ENCODE assay signal across 12 cellular contexts in the genomic region with DNA sequence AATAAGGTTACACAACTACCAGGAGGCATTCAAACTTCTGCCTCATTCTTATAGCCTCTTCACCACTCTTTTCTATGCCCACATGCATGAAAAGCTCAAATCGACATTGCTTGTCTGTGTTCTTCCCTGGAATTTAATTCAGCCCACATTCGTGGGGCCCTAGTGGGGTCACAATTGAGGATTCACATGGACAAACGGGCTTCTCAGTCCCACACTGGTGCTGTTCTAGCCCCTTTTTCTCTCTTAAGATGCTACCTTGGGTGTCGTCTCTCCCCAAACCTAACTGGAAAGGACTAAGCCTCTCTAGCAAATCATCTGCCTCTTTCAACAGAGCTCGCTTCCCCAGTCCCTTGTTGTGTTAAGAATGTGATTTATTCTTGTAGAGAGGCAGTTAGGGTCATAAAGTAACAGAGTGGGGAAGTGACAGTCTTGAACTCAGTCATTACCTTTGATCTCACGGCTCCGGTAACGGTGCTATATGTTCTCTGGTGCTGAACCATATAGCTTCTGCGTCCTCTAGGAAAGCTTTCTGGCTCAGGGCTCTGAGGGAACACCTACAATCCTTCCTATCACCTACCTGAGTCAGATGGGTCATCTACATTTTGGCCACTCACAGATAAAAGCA. TPM values are rescaled to one million over a fixed set of nuclear protein-coding genes. Genes with fewer than 3 reads are reported as not detected.
A peak's percentile ranks its signal among the peaks of the same experiment; 100 is the strongest.
DNase-seq lines count a peak whose midpoint lies in the region; ATAC-seq and TF ChIP-seq lines count a peak whose summit lies in the region.
"Had no signal": no experiment of that assay in that cellular context is flagged by ENCODE, and none has a peak within 500 bp of the region (broad histone marks: within the 10 kb centered on the region; RNA-seq: fewer than 3 reads in every experiment).

No MANE protein-coding gene starts in this region.

- H3K9me2 ChIP-seq in hepatocyte (replicated peaks; ENCODE audit: insufficient read depth), result no peaks in the 10 kb centered on the region

- peak overlapping the region; percentile 10 for H3K4me3 Mint-ChIP-seq in Caco-2 (ENCODE audit: unreplicated experiment)

- intact Hi-C loops in Caco-2 (cut with micrococcal nuclease; ENCODE audit: unreplicated experiment), result loop anchor here (1.0 to 10.0 kb wide), 3 partner anchors 58 to 796 kb away; no protein-coding TSS in a partner anchor
- intact Hi-C loops in sigmoid colon (cut with DNase I), result loop anchor here (10.0 kb wide), 1 partner anchor 244 kb away; no protein-coding TSS in a partner anchor
- intact Hi-C loops in left lung (cut with DNase I), result no loop called here

- H3K9me3 ChIP-seq in Caco-2 (no peaks in the 10 kb centered on the region), hepatocyte (ENCODE audit: low read depth) (no peaks in the 10 kb centered on the region), sigmoid colon (no peaks in the 10 kb centered on the region), left lung (no peaks in the 10 kb centered on the region)
- H3K9me3 ChIP-seq: MG63 had no signal

- ATAC-seq in left lung (no peak), HG02938 (IDR thresholded peaks at IDR 0.05; ENCODE audit: unreplicated experiment) (no peak)

- CTCF ChIA-PET in Caco-2 (lab: Charles Lee), result interaction anchor here (0.9 kb wide), 1 partner anchor 419 kb away, joined by 3 read pairs; no protein-coding TSS in a partner anchor

- peaks cover 49% of the 10 kb centered on the region for H3K4me1 Mint-ChIP-seq in Caco-2 (ENCODE audit: low read depth, unreplicated experiment)

- H3K36me3 ChIP-seq in Caco-2 (ENCODE audit: control insufficient read depth, insufficient read depth, low read length) (no peaks in the 10 kb centered on the region; the same call in none of the 2 replicates), hepatocyte (replicated peaks; ENCODE audit: insufficient read depth, low read depth) (no peaks in the 10 kb centered on the region), sigmoid colon (no peaks in the 10 kb centered on the region), left lung (peaks cover 0 to 3% of the 10 kb centered on the region in 2 donors)
- H3K36me3 ChIP-seq: MG63 had no signal

- H3K27ac ChIP-seq in hepatocyte, result peak overlapping the region; percentile 32
- peak overlapping the region; percentile 95 to 99 (median 98) for H3K27ac ChIP-seq in sigmoid colon
- H3K27ac ChIP-seq in left lung, result no peak overlapping the region
- H3K27ac ChIP-seq: BLaER1 treated with 17β-estradiol and CSF1 and Interleukin-3, amounts not matched to agents 10 nM and 100 nM had no signal

- H3K27me3 ChIP-seq in Caco-2 (replicated peaks; ENCODE audit: control insufficient read depth, insufficient read depth, low read length), result no peaks in the 10 kb centered on the region
- no peaks in the 10 kb centered on the region for H3K27me3 ChIP-seq in hepatocyte
- no peaks in the 10 kb centered on the region for H3K27me3 ChIP-seq in sigmoid colon
- H3K27me3 ChIP-seq in left lung, result no peaks in the 10 kb centered on the region
- H3K27me3 ChIP-seq: BLaER1 treated with 17β-estradiol and CSF1 and Interleukin-3, amounts not matched to agents 10 nM and 100 nM; MG63 had no signal

- peaks cover 55% of the 10 kb centered on the region for H3K4me1 ChIP-seq in Caco-2
- H3K4me1 ChIP-seq in hepatocyte (ENCODE audit: insufficient read depth), result peaks cover 42% of the 10 kb centered on the region
- H3K4me1 ChIP-seq in sigmoid colon, result peaks cover 0 to 83% (median 79%) of the 10 kb centered on the region in 4 donors
- peaks cover 6 to 65% of the 10 kb centered on the region in 2 donors for H3K4me1 ChIP-seq in left lung

- DNase-seq in Caco-2, result no peak
- peak; percentile 90 for DNase-seq in NOMO-1 treated with DMSO at 0.1 percent for 48 hours (lab: John Stamatoyannopoulos, UW; ENCODE audit: unreplicated experiment)
- no peak for DNase-seq in hepatocyte (ENCODE audit: low spot score)
- no peak for DNase-seq in sigmoid colon
- no peak for DNase-seq in A172 (ENCODE audit: low spot score)
- DNase-seq in left lung, result no peak
- DNase-seq in DMS153 treated with DMSO at 0.1 percent for 48 hours (lab: John Stamatoyannopoulos, UW; ENCODE audit: unreplicated experiment), result no peak
- DNase-seq: dermis blood vessel endothelial cell; MG63; stimulated activated CD4-positive, alpha-beta T cell treated with anti-CD3 and anti-CD28 coated beads, Interleukin-4, amount 100 ng/mL, for 24 hours had no signal

- H4K20me1 ChIP-seq in hepatocyte (ENCODE audit: insufficient read depth, poor library complexity, severe bottlenecking), result peaks cover 24% of the 10 kb centered on the region

- WGBS in hepatocyte (ENCODE audit: low lambda C conversion rate, missing lambda C conversion rate), result 60% methylated on average over 9 of the region's 9 CpGs
- 17 to 52% methylated on average over 9 of the region's 9 CpGs for WGBS in sigmoid colon, 2 donors

- peak overlapping the region; percentile 66 for H3K27ac Mint-ChIP-seq in Caco-2 (ENCODE audit: unreplicated experiment)

- POLR2A ChIA-PET in Caco-2 (lab: Charles Lee), result interaction anchor here (1.2 kb wide), 1 partner anchor 414 kb away, joined by 6 read pairs; a partner anchor contains a TSS

- no peak overlapping the region for H2AFZ ChIP-seq in hepatocyte

- H3K4me2 ChIP-seq in hepatocyte, result peak overlapping the region; percentile 82

- no TSS peak for BruUV-seq in Caco-2 (replicated peaks; lab: Mats Ljungman, UMichigan)

- no peak for TF ChIP-seq CTCF in Caco-2 (IDR thresholded peaks at IDR 0.05; ENCODE audit: insufficient read depth in 1 of 2, low read depth in 1 of 2, low read length in 1 of 2, severe bottlenecking in 1 of 2, unreplicated experiment in 1 of 2)
- TF ChIP-seq CTCF in hepatocyte (IDR thresholded peaks at IDR 0.05; ENCODE audit: poor library complexity), result no peak
- no peak for TF ChIP-seq CTCF in sigmoid colon (IDR thresholded peaks at IDR 0.05)
- no peak for TF ChIP-seq CTCF in left lung (IDR thresholded peaks at IDR 0.05)

- peaks cover 25% of the 10 kb centered on the region for H3K36me3 Mint-ChIP-seq in Caco-2 (ENCODE audit: insufficient read depth, unreplicated experiment)

- peak in 1 of 4 donors; percentile 1 for TF ChIP-seq EP300 in sigmoid colon (IDR thresholded peaks at IDR 0.05)

- no peak for TF ChIP-seq POLR2A in sigmoid colon (IDR thresholded peaks at IDR 0.05)

- H3K79me2 ChIP-seq in hepatocyte, result peaks cover 98% of the 10 kb centered on the region

- H3K4me3 ChIP-seq in Caco-2 (ENCODE audit: low read depth, low read length), result no peak overlapping the region
- no peak overlapping the region for H3K4me3 ChIP-seq in hepatocyte
- peak overlapping the region in 1 of 4 donors; percentile 11 for H3K4me3 ChIP-seq in sigmoid colon
- no peak overlapping the region for H3K4me3 ChIP-seq in left lung
- H3K4me3 ChIP-seq: BLaER1 treated with 17β-estradiol and CSF1 and Interleukin-3, amounts not matched to agents 10 nM and 100 nM; MG63 had no signal

- H3K27me3 Mint-ChIP-seq in Caco-2 (ENCODE audit: insufficient read depth, unreplicated experiment), result no peaks in the 10 kb centered on the region

- no peaks in the 10 kb centered on the region for H3K9me3 Mint-ChIP-seq in Caco-2 (ENCODE audit: unreplicated experiment)

RNA-seq across cellular contexts. Expression of a gene that starts 4.9 kb away (rescaled TPM):
- total RNA-seq in Caco-2 (2022) (120 and 147 TPM in 2 replicates), hepatocyte (67.7 and 73.8 TPM in 2 replicates), sigmoid colon (1,000 to 10,000 TPM in 3 of 4 donors, 100 to 1,000 TPM in 1; 824 to 1,773 (median 1,187) TPM), left lung (100 to 1,000 TPM; 160 to 220 TPM)
- polyA plus RNA-seq in hepatocyte (46.9 and 53.2 TPM in 2 replicates), sigmoid colon (10 to 100 TPM in 1 of 3 donors, 1 to 10 TPM in 2; 5.3 to 36.0 (median 7.2) TPM)
- total RNA-seq in A172 (2014; rRNA removed; shearing (Covaris generic)), result 16.4 and 31.2 TPM in 2 replicates

Comparison
In these comparisons a context has a peak if more than half of its experiments do, and no peak if none do; other contexts are left out.
1. H3K27ac ChIP-seq: peak in hepatocyte (single experiment) and sigmoid colon (4 of 4); none in left lung (0 of 2).
2. intact Hi-C loops: an anchor here in Caco-2 (1.0 to 10.0 kb wide) and sigmoid colon (10.0 kb wide); none called in left lung.